ENCODE assay signal across 15 cellular contexts in the genomic region with DNA sequence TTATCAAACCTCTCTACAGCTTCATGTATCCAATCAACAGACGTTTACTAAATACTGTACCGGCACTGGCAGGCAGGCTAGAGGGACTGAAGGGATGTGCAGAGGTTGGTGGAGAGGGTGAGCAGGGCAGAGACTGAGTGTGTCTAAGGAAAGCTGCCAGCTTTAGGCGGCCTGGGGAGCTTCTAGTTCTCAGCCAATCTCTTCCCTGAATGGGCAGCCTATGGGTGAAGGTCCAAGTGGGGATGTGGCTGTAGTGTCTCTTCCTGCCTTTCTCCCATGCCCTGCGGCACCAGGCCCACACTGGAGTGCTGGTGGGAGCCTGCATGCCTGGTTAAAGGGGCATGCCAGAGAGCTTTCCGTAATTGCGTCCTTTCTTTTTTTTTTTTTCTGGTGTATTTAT.
DNase-seq lines count a peak whose midpoint lies in the region; ATAC-seq and TF ChIP-seq lines count a peak whose summit lies in the region.
"Had no signal": no experiment of that assay in that cellular context is flagged by ENCODE, and none has a peak within 500 bp of the region (broad histone marks: within the 10 kb centered on the region; RNA-seq: fewer than 3 reads in every experiment).

No MANE protein-coding gene starts in this region.

- no peak overlapping the region for H4K91ac ChIP-seq in trophoblast cell (ENCODE audit: low read depth, low read length)

- no peak overlapping the region for H4K8ac ChIP-seq in trophoblast cell (ENCODE audit: low read depth, low read length)

- H4K12ac ChIP-seq in trophoblast cell (ENCODE audit: low read depth, low read length): no peak overlapping the region

- H3K18ac ChIP-seq in trophoblast cell (ENCODE audit: low read length): no peak overlapping the region

- no peak for DNase-seq in SK-N-MC (ENCODE audit: low read depth, low spot score)
- DNase-seq in heart left ventricle: peak in 1 of 5 donors; percentile 46
- DNase-seq in trophoblast cell: peak; percentile 22 to 45
- no peak for DNase-seq in MM.1S
- no peak for DNase-seq in activated T-cell treated with anti-CD3 and anti-CD28 coated beads for 4 hours
- DNase-seq: CD4-positive, alpha-beta T cell; DMS79; GDM1; KBM-7; NCI-H1092; NCI-H345; NCI-H526 treated with DMSO at 0.1 percent for 48 hours had no signal

- no peak overlapping the region for H3K4ac ChIP-seq in trophoblast cell (ENCODE audit: low read depth, low read length)

- H3K4me2 ChIP-seq in BLaER1 treated with 17β-estradiol and CSF1 and Interleukin-3, amounts not matched to agents 10 nM and 100 nM: peak overlapping the region in 7 of 11 experiments; percentile 0 to 89 (median 84); a peak in 7 of 22 replicates
- H3K4me2 ChIP-seq in trophoblast cell (ENCODE audit: low read length) (no peak overlapping the region), MM.1S (ENCODE audit: low read depth, low read length) (no peak overlapping the region)

- no peaks in the 10 kb centered on the region for H3K27me3 ChIP-seq in BLaER1 treated with 17β-estradiol and CSF1 and Interleukin-3, amounts not matched to agents 10 nM and 100 nM
- H3K27me3 ChIP-seq in heart left ventricle (no peaks in the 10 kb centered on the region), trophoblast cell (ENCODE audit: insufficient read depth, low read length) (no peaks in the 10 kb centered on the region), MM.1S (replicated peaks; ENCODE audit: insufficient read depth, low read length) (no peaks in the 10 kb centered on the region)

- H4K20me1 ChIP-seq in BLaER1 treated with 17β-estradiol and CSF1 and Interleukin-3, amounts not matched to agents 10 nM and 100 nM: no peaks in the 10 kb centered on the region
- no peaks in the 10 kb centered on the region for H4K20me1 ChIP-seq in MM.1S (ENCODE audit: insufficient read depth, low read length)

- H2BK12ac ChIP-seq in trophoblast cell (ENCODE audit: low read length): no peak overlapping the region

- H3K9me2 ChIP-seq in MM.1S (replicated peaks; ENCODE audit: insufficient read depth, low read length): no peaks in the 10 kb centered on the region

- H3K79me2 ChIP-seq in trophoblast cell (ENCODE audit: control insufficient read depth, insufficient read depth, low read length, poor library complexity) (no peaks in the 10 kb centered on the region), MM.1S (ENCODE audit: low read length) (no peaks in the 10 kb centered on the region)

- no peak for TF ChIP-seq CTCF in heart left ventricle (IDR thresholded peaks at IDR 0.05)
- TF ChIP-seq CTCF in MM.1S (IDR thresholded peaks at IDR 0.05; ENCODE audit: low read length): no peak

- no peaks in the 10 kb centered on the region for H3K9me3 ChIP-seq in BLaER1 treated with 17β-estradiol and CSF1 and Interleukin-3, amounts not matched to agents 10 nM and 100 nM (replicated peaks in 1 of 11)
- no peaks in the 10 kb centered on the region for H3K9me3 ChIP-seq in SK-N-MC (ENCODE audit: low read depth, low read length)
- no peaks in the 10 kb centered on the region for H3K9me3 ChIP-seq in heart left ventricle
- H3K9me3 ChIP-seq in trophoblast cell (ENCODE audit: insufficient read depth, low read depth, low read length): peaks cover 2% of the 10 kb centered on the region
- H3K9me3 ChIP-seq in MM.1S (replicated peaks; ENCODE audit: insufficient read depth, low read length): no peaks in the 10 kb centered on the region

- no peak overlapping the region for H2AK5ac ChIP-seq in trophoblast cell (ENCODE audit: low read length)

- H3K14ac ChIP-seq in trophoblast cell (ENCODE audit: low read length): no peak overlapping the region

- no peak overlapping the region for H3K4me3 ChIP-seq in BLaER1 treated with 17β-estradiol and CSF1 and Interleukin-3, amounts not matched to agents 10 nM and 100 nM
- H3K4me3 ChIP-seq in SK-N-MC (no peak overlapping the region), heart left ventricle (no peak overlapping the region), trophoblast cell (ENCODE audit: low read depth, low read length) (no peak overlapping the region), MM.1S (ENCODE audit: low read length) (no peak overlapping the region)

- H3K23ac ChIP-seq in trophoblast cell (ENCODE audit: low read length): no peak overlapping the region

- H3F3A ChIP-seq in MM.1S (ENCODE audit: insufficient read depth, low read length): peaks cover 9% of the 10 kb centered on the region

- H3K27ac ChIP-seq in BLaER1 treated with 17β-estradiol and CSF1 and Interleukin-3, amounts not matched to agents 10 nM and 100 nM: peak overlapping the region in 8 of 11 experiments; percentile 1 to 94 (median 86); a peak in 15 of 22 replicates
- H3K27ac ChIP-seq in SK-N-MC (peak overlapping the region; percentile 72), heart left ventricle (peak overlapping the region in 10 of 12 donors; percentile 3 to 82 (median 38)), trophoblast cell (ENCODE audit: low read depth, low read length) (no peak overlapping the region), MM.1S (ENCODE audit: low read length) (no peak overlapping the region)

- WGBS in heart left ventricle, 4 donors: 56 to 69% (median 58%) methylated on average over 6 of the region's 6 CpGs
- no CpG with 5 or more reads among the region's 6 CpGs for WGBS in trophoblast cell (ENCODE audit: extremely low coverage, insufficient coverage, insufficient read length)

- H2BK5ac ChIP-seq in trophoblast cell (ENCODE audit: low read depth, low read length, poor library complexity): no peak overlapping the region

- peaks cover 1% of the 10 kb centered on the region for H3K79me1 ChIP-seq in trophoblast cell (ENCODE audit: low read length)

- H3K4me1 ChIP-seq in BLaER1 treated with 17β-estradiol and CSF1 and Interleukin-3, amounts not matched to agents 10 nM and 100 nM: peaks cover 69 to 100% (median 93%) of the 10 kb centered on the region in 10 experiments
- H3K4me1 ChIP-seq in heart left ventricle (peaks cover 0 to 99% (median 76%) of the 10 kb centered on the region in 12 donors), trophoblast cell (ENCODE audit: control insufficient read depth in 1 of 2, insufficient read depth in 2 of 2, low read length in 2 of 2) (peaks cover 12 to 19% of the 10 kb centered on the region in 2 experiments), MM.1S (ENCODE audit: low read length) (peaks cover 27% of the 10 kb centered on the region)

- intact Hi-C loops in heart left ventricle (cut with DNase I): loop anchor here in 2 of 10 donors (5.0 to 10.0 kb wide), 2 partner anchors 290 to 292 kb away; no protein-coding TSS in a partner anchor

- H2AFZ ChIP-seq in trophoblast cell (ENCODE audit: insufficient read depth, low read length, poor library complexity) (no peak overlapping the region), MM.1S (ENCODE audit: low read length) (no peak overlapping the region)

- peak; percentile 30 to 49 (median 46) for ATAC-seq in heart left ventricle
- ATAC-seq in GM19328 (IDR thresholded peaks at IDR 0.05; ENCODE audit: unreplicated experiment): no peak
- no peak for ATAC-seq in HG03378 (IDR thresholded peaks at IDR 0.05; ENCODE audit: unreplicated experiment)

- peak overlapping the region in 1 of 11 experiments; percentile 20; a peak in 3 of 22 replicates for H3K9ac ChIP-seq in BLaER1 treated with 17β-estradiol and CSF1 and Interleukin-3, amounts not matched to agents 10 nM and 100 nM
- no peak overlapping the region for H3K9ac ChIP-seq in SK-N-MC (ENCODE audit: insufficient read length)
- no peak overlapping the region for H3K9ac ChIP-seq in trophoblast cell (ENCODE audit: low read length)
- no peak overlapping the region for H3K9ac ChIP-seq in MM.1S (ENCODE audit: low read length)

- H3K36me3 ChIP-seq in BLaER1 treated with 17β-estradiol and CSF1 and Interleukin-3, amounts not matched to agents 10 nM and 100 nM: no peaks in the 10 kb centered on the region
- H3K36me3 ChIP-seq in SK-N-MC (ENCODE audit: insufficient read depth, low read length) (no peaks in the 10 kb centered on the region), heart left ventricle (no peaks in the 10 kb centered on the region), trophoblast cell (ENCODE audit: control insufficient read depth in 1 of 2, insufficient read depth in 2 of 2, low read length in 2 of 2) (no peaks in the 10 kb centered on the region), MM.1S (replicated peaks; ENCODE audit: insufficient read depth, low read length) (no peaks in the 10 kb centered on the region)

- no peak for TF ChIP-seq POLR2A in heart left ventricle (IDR thresholded peaks at IDR 0.05)

- no peak overlapping the region for H2BK120ac ChIP-seq in trophoblast cell (ENCODE audit: insufficient read depth, low read length, poor library complexity)

Comparison
In these comparisons a context has a peak if more than half of its experiments do, and no peak if none do; other contexts are left out.
1. H3K27ac ChIP-seq: peak in BLaER1 treated with 17β-estradiol and CSF1 and Interleukin-3, amounts not matched to agents 10 nM and 100 nM (8 of 11), SK-N-MC (single experiment) and heart left ventricle (10 of 12); none in trophoblast cell (single experiment) and MM.1S (single experiment).
2. H3K4me2 ChIP-seq: peak in BLaER1 treated with 17β-estradiol and CSF1 and Interleukin-3, amounts not matched to agents 10 nM and 100 nM (7 of 11); none in trophoblast cell (single experiment) and MM.1S (single experiment).
3. DNase-seq: peak in trophoblast cell (2 of 2); none in SK-N-MC (single experiment), MM.1S (single experiment) and activated T-cell treated with anti-CD3 and anti-CD28 coated beads for 4 hours (single experiment).
4. ATAC-seq: peak in heart left ventricle (4 of 4); none in GM19328 (single experiment) and HG03378 (single experiment).